In the genomic region with DNA sequence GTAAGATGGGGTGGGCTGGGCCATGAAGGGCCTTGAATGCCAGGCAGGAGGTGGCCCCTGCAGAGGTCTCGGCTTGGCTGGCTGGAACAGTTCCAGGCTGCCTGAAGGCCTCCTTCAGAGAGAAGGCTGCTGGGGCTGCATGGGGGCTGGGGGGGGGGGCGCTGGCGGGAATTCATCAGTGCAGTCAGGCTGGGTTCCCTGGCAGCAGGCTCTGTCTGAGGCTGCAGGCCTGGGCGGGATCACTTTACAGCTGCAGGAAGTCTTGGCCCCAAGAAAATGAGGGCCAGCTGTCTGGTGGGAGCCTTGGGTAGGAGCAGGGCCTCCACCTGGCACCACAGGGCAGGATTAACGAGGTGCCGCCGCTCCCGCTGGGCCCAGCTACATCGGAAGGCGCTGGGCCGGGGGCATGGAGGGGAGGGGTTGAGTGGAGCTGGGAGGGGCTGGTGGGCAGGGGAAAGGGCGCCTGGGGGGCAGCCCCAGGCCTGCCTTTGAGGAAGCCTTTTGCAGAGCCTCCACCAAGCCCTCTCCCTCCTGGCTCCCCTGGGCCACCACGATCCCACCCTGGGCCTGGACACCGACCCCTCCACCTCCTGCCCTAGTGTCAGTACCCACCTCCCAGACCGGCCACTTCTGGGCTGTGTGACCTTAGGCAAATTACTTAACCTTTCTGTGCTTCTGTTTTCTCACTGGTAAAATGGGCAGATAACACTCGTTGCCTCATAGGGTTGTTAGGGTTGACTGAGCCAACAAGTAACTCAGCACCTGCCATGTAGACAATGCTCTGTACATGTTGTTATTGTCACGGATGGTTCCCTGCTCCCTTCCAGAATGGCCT, we compare ENCODE assay signal across 2 cellular contexts.
TF ChIP-seq lines count a peak whose summit lies in the region.

No MANE protein-coding gene starts in this region.

TF ChIP-seq in A549, 52 proteins besides CTCF, POLR2A, EP300 and RAD21:
- TF ChIP-seq MAFK (IDR thresholded peaks at IDR 0.05; ENCODE audit: partially characterized antibody), result no peak
TF ChIP-seq in A549: peak in this region for 0.

TF ChIP-seq in IMR-90, 13 proteins besides CTCF, POLR2A, EP300 and RAD21:
- TF ChIP-seq FOS (IDR thresholded peaks at IDR 0.05; ENCODE audit: low read depth, low read length) (no peak), MXI1 (IDR thresholded peaks at IDR 0.05; ENCODE audit: borderline replicate concordance, low read depth, low read length) (no peak), MAZ (IDR thresholded peaks at IDR 0.05; ENCODE audit: borderline replicate concordance, low read depth, low read length) (no peak), SMC3 (IDR thresholded peaks at IDR 0.05; ENCODE audit: low read depth, low read length) (no peak), BHLHE40 (IDR thresholded peaks at IDR 0.05; ENCODE audit: low read depth, low read length) (no peak), NFE2L2 (IDR thresholded peaks at IDR 0.05; ENCODE audit: low read depth, low read length) (no peak), RCOR1 (IDR thresholded peaks at IDR 0.05; ENCODE audit: insufficient replicate concordance, low read length) (no peak), MAFK (IDR thresholded peaks at IDR 0.05; ENCODE audit: low read depth, low read length) (no peak), CHD1 (IDR thresholded peaks at IDR 0.05; ENCODE audit: low read depth, low read length) (no peak), CEBPB (IDR thresholded peaks at IDR 0.05; ENCODE audit: low read depth, low read length) (no peak)
